In the genomic region with DNA sequence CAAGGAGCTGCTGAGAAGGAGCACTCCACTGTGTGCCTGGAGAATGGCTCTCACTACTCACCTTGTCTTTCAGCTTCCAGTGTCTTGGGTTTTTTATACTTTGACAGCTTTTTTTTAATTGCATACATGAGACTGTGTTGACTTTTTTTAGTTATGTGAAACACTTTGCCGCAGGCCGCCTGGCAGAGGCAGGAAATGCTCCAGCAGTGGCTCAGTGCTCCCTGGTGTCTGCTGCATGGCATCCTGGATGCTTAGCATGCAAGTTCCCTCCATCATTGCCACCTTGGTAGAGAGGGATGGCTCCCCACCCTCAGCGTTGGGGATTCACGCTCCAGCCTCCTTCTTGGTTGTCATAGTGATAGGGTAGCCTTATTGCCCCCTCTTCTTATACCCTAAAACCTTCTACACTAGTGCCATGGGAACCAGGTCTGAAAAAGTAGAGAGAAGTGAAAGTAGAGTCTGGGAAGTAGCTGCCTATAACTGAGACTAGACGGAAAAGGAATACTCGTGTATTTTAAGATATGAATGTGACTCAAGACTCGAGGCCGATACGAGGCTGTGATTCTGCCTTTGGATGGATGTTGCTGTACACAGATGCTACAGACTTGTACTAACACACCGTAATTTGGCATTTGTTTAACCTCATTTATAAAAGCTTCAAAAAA, we compare ENCODE assay signal across 21 cellular contexts.
A peak's percentile ranks its signal among the peaks of the same experiment; 100 is the strongest.
DNase-seq lines count a peak whose midpoint lies in the region; ATAC-seq and TF ChIP-seq lines count a peak whose summit lies in the region.
"Had no signal": no experiment of that assay in that cellular context is flagged by ENCODE, and none has a peak within 500 bp of the region (broad histone marks: within the 10 kb centered on the region; RNA-seq: fewer than 3 reads in every experiment).

No MANE protein-coding gene starts in this region.

- H4K8ac ChIP-seq in neuronal stem cell (ENCODE audit: low read depth, low read length) = no peak overlapping the region

- H2AFZ ChIP-seq in neuronal stem cell (ENCODE audit: low read length) = no peak overlapping the region

- H3K18ac ChIP-seq in neuronal stem cell (ENCODE audit: low read length) = no peak overlapping the region

- H3K27ac ChIP-seq in esophagus muscularis mucosa (replicated peaks in 1 of 4) = peak overlapping the region; percentile 53 to 77 (median 65)
- no peak overlapping the region for H3K27ac ChIP-seq in neuronal stem cell (replicated peaks; ENCODE audit: low read length)
- H3K27ac ChIP-seq: pancreas, SK-N-MC, upper lobe of right lung had no signal

- H3K4me1 ChIP-seq in esophagus muscularis mucosa (peaks cover 0 to 58% (median 42%) of the 10 kb centered on the region in 4 donors), neuronal stem cell (ENCODE audit: control insufficient read depth in 2 of 2, insufficient read depth in 1 of 2, low read depth in 1 of 2, low read length in 2 of 2) (no peaks in the 10 kb centered on the region)
- H3K4me1 ChIP-seq: HAP-1, pancreas, upper lobe of right lung had no signal

- no peak for ATAC-seq in GM19397 (IDR thresholded peaks at IDR 0.05; ENCODE audit: unreplicated experiment)
- ATAC-seq: pancreas, upper lobe of right lung had no signal

- H2AK5ac ChIP-seq in neuronal stem cell (ENCODE audit: low read depth, low read length) = no peak overlapping the region

- H3K14ac ChIP-seq in neuronal stem cell (ENCODE audit: low read length) = no peak overlapping the region

- DNase-seq in NOMO-1 treated with DMSO at 0.1 percent for 48 hours (lab: John Stamatoyannopoulos, UW; ENCODE audit: unreplicated experiment) (peak; percentile 6), NOMO-1 (lab: John Stamatoyannopoulos, UW; ENCODE audit: unreplicated experiment in 2 of 2) (no peak), esophagus muscularis mucosa (ENCODE audit: extremely low spot score) (no peak), pons (ENCODE audit: low spot score) (peak; percentile 62), neuronal stem cell (ENCODE audit: low spot score) (no peak), NCI-H187 treated with DMSO at 0.1 percent for 48 hours (lab: John Stamatoyannopoulos, UW) (no peak)
- DNase-seq: 8988T; activated CD4-positive, CD25-positive, alpha-beta regulatory T cell treated with anti-CD3 and anti-CD28 coated beads, Interleukin-2, amount 50 U/mL, for 72 hours; activated naive CD4-positive, alpha-beta T cell treated with anti-CD3 and anti-CD28 coated beads, Interleukin-2, amount 50 U/mL, for 16 hours; activated T-cell treated with anti-CD3 and anti-CD28 coated beads, Interleukin-2, amount 50 U/mL, for 1 hour; aorta; central memory CD4-positive, alpha-beta T cell; NCI-H2081; NCI-H226; NCI-H748 treated with DMSO at 0.1 percent for 48 hours; pancreas; upper lobe of right lung had no signal

- TF ChIP-seq EP300 in esophagus muscularis mucosa (IDR thresholded peaks at IDR 0.05) = no peak

- H3K9ac ChIP-seq in neuronal stem cell (ENCODE audit: low read depth, low read length, poor library complexity) = no peak overlapping the region

- H2BK5ac ChIP-seq in neuronal stem cell (ENCODE audit: low read length) = no peak overlapping the region

- no peak overlapping the region for H3K4ac ChIP-seq in neuronal stem cell (ENCODE audit: low read length)

- no peak overlapping the region for H2BK12ac ChIP-seq in neuronal stem cell (ENCODE audit: low read length)

- H2BK120ac ChIP-seq in neuronal stem cell (ENCODE audit: low read depth, low read length) = no peak overlapping the region

- TF ChIP-seq POLR2A in esophagus muscularis mucosa (IDR thresholded peaks at IDR 0.05; ENCODE audit: low read depth) = no peak

- WGBS in esophagus muscularis mucosa = 77% methylated on average over 10 of the region's 10 CpGs
- no CpG with 5 or more reads among the region's 10 CpGs for WGBS in neuronal stem cell (ENCODE audit: extremely low coverage in 2 of 2, insufficient read length in 2 of 2, insufficient replicate concordance in 1 of 2), 2 donors

- no peak overlapping the region for H3K4me3 ChIP-seq in esophagus muscularis mucosa
- no peak overlapping the region for H3K4me3 ChIP-seq in neuronal stem cell (ENCODE audit: low read length in 2 of 2)
- H3K4me3 ChIP-seq: HAP-1, pancreas, SK-N-MC, upper lobe of right lung had no signal

- no peak overlapping the region for H4K91ac ChIP-seq in neuronal stem cell (ENCODE audit: low read depth, low read length, poor library complexity)

- intact Hi-C loops in esophagus muscularis mucosa (cut with DNase I) = loop anchor here (5.0 kb wide), 1 partner anchor 99 kb away; no protein-coding TSS in a partner anchor

- TF ChIP-seq CTCF in esophagus muscularis mucosa (IDR thresholded peaks at IDR 0.05) = no peak

- H3K36me3 ChIP-seq in esophagus muscularis mucosa (peaks cover 11 to 90% (median 59%) of the 10 kb centered on the region in 4 donors), neuronal stem cell (replicated peaks in 1 of 2; ENCODE audit: control insufficient read depth in 2 of 2, insufficient read depth in 2 of 2, low read length in 2 of 2) (peaks cover 52 to 99% of the 10 kb centered on the region in 2 donors)

- peaks cover 2% of the 10 kb centered on the region for H3K79me1 ChIP-seq in neuronal stem cell (ENCODE audit: low read depth, low read length)

- no peak overlapping the region for H3K23ac ChIP-seq in neuronal stem cell (ENCODE audit: low read depth, low read length, poor library complexity)

- no peak overlapping the region for H3K4me2 ChIP-seq in neuronal stem cell (ENCODE audit: insufficient read depth, low read length, poor library complexity, severe bottlenecking)

- no peaks in the 10 kb centered on the region for H3K9me3 ChIP-seq in esophagus muscularis mucosa
- peaks cover 0 to 2% of the 10 kb centered on the region in 2 donors for H3K9me3 ChIP-seq in neuronal stem cell (replicated peaks in 1 of 2; ENCODE audit: control insufficient read depth in 2 of 2, insufficient read depth in 1 of 2, low read depth in 1 of 2, low read length in 2 of 2)
- H3K9me3 ChIP-seq: HAP-1, pancreas, upper lobe of right lung had no signal

- H3K27me3 ChIP-seq in esophagus muscularis mucosa (no peaks in the 10 kb centered on the region), neuronal stem cell (ENCODE audit: control insufficient read depth in 3 of 3, insufficient read depth in 3 of 3, low read depth in 1 of 3, low read length in 3 of 3) (no peaks in the 10 kb centered on the region)
- H3K27me3 ChIP-seq: pancreas, upper lobe of right lung had no signal

- H2BK15ac ChIP-seq in neuronal stem cell (ENCODE audit: low read length) = no peak overlapping the region

TF ChIP-seq in PFSK-1, 5 proteins besides CTCF, POLR2A, EP300 and RAD21:
- TF ChIP-seq FOXP2 (optimal IDR thresholded peaks at IDR 0.05; ENCODE audit: borderline replicate concordance, extremely low read depth, extremely low read length, insufficient read depth) (no peak), POLR2AphosphoS5 (IDR thresholded peaks at IDR 0.05; ENCODE audit: low read depth, low read length) (peak; percentile 29; the same call in 1 of the 2 replicates), SIN3A (IDR thresholded peaks at IDR 0.05; ENCODE audit: borderline replicate concordance, insufficient read depth, low read length) (no peak)

Comparison
In these comparisons a context has a peak if more than half of its experiments do, and no peak if none do; other contexts are left out.
1. DNase-seq: peak in NOMO-1 treated with DMSO at 0.1 percent for 48 hours (single experiment) and pons (single experiment); none in NOMO-1 (0 of 2), esophagus muscularis mucosa (single experiment), neuronal stem cell (single experiment) and NCI-H187 treated with DMSO at 0.1 percent for 48 hours (single experiment).